ENCODE assay signal across 1 cellular context in the genomic region with DNA sequence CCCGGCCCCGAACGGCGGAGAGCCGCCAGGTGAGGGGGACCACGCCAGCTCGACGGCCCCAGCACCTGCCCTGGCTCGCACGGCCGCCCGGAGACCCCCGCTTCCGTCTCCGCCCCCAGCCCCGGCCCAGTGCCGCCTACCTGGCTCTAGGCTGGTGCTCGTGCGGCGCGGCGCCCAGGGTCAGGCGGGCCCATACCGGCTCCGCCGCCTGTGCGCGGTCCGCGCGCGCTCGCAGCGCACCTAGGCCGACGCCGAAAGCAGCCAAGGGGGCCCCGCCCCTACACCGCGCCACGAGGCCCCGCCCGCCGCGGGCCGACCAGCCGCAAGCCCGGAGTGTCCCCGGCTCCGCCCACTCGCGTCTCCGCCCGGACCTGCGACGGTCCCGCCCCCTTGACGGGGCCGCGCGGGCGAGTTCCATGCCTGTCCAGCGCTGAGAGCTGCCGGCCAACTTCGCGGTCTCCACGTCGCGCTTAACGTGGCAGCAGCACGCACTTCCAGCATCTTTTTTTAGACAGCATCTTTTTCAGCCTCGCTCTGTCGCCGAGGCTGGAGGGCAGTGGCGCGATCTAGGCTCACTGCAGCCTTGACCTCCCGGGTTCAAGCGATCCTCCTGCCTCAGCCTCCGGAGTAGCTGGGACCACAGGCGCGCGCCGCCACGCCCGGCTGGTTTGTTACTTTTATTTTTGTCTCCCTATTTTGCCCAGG.
TF ChIP-seq lines count a peak whose summit lies in the region.

SLC25A39 (minus strand) TSS at position 253 of the 705 bp plus-strand sequence. CDS start 1,261 bp downstream, outside the sequence.

TF ChIP-seq in A549, 52 proteins besides CTCF, POLR2A, EP300 and RAD21 (continued from another document):
- TF ChIP-seq, protein P1, sequence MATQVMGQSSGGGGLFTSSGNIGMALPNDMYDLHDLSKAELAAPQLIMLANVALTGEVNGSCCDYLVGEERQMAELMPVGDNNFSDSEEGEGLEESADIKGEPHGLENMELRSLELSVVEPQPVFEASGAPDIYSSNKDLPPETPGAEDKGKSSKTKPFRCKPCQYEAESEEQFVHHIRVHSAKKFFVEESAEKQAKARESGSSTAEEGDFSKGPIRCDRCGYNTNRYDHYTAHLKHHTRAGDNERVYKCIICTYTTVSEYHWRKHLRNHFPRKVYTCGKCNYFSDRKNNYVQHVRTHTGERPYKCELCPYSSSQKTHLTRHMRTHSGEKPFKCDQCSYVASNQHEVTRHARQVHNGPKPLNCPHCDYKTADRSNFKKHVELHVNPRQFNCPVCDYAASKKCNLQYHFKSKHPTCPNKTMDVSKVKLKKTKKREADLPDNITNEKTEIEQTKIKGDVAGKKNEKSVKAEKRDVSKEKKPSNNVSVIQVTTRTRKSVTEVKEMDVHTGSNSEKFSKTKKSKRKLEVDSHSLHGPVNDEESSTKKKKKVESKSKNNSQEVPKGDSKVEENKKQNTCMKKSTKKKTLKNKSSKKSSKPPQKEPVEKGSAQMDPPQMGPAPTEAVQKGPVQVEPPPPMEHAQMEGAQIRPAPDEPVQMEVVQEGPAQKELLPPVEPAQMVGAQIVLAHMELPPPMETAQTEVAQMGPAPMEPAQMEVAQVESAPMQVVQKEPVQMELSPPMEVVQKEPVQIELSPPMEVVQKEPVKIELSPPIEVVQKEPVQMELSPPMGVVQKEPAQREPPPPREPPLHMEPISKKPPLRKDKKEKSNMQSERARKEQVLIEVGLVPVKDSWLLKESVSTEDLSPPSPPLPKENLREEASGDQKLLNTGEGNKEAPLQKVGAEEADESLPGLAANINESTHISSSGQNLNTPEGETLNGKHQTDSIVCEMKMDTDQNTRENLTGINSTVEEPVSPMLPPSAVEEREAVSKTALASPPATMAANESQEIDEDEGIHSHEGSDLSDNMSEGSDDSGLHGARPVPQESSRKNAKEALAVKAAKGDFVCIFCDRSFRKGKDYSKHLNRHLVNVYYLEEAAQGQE (IDR thresholded peaks at IDR 0.05): no peak
- TF ChIP-seq ELK1 (IDR thresholded peaks at IDR 0.05; ENCODE audit: low read depth, low read length) (no peak), FOSL2 (IDR thresholded peaks at IDR 0.05) (no peak), FOSL2 (CRISPR knock-in tag; IDR thresholded peaks at IDR 0.05) (0 out of 2 replicates have a peak, but pooled peaks have one; percentile 7), CHD2 (IDR thresholded peaks at IDR 0.05; ENCODE audit: low read length, partially characterized antibody) (no peak), PBX3 (IDR thresholded peaks at IDR 0.05) (peak; percentile 30; the same call in 1 of the 2 replicates)
